In the genomic region with DNA sequence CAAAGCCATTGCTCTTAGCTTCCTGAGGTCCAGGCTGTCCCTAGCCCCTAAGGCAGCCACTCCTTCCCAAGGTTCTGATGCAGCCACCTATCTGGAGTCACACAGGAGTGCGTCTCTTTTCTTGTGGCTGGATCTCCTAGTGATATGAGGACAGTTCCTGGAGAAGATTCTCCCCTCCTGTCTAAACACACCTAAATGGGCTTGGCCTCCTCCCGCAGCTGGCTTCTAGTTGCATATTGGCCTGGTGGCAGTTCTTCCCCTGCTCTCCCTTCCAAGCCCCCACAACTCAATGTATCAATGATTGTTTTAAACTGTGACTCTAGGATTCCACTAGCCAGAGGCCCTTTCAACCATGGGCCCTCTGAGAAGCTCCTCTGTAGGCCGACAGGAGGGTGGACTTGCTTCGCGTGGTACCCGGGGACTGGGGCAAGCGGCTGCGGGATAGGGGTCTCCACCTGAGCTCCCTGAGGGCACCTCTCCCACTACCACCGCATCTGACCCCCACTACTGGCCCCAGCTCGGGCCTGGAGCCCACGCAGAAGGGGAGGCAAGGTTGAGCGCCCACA, we compare ENCODE assay signal across 10 cellular contexts. TPM values are rescaled to one million over a fixed set of nuclear protein-coding genes. Genes with fewer than 3 reads are reported as not detected.
DNase-seq lines count a peak whose midpoint lies in the region; ATAC-seq and TF ChIP-seq lines count a peak whose summit lies in the region.
"Had no signal": no experiment of that assay in that cellular context is flagged by ENCODE, and none has a peak within 500 bp of the region (broad histone marks: within the 10 kb centered on the region; RNA-seq: fewer than 3 reads in every experiment).

No MANE protein-coding gene starts in this region.

- no peaks in the 10 kb centered on the region for H4K20me1 ChIP-seq in neural cell (ENCODE audit: insufficient read depth)

- POLR2A ChIA-PET in MCF 10A (lab: Yijun Ruan, JAX): interaction anchor here (1.2 kb wide), 1 partner anchor 12 kb away, joined by 4 read pairs; no protein-coding TSS in a partner anchor

- intact Hi-C loops in breast epithelium (cut with DNase I; ENCODE audit: low total_unique reads) (no loop called here), MCF 10A (cut with micrococcal nuclease) (no loop called here), esophagus muscularis mucosa (cut with DNase I) (no loop called here), uterus (cut with DNase I; ENCODE audit: low total_unique reads) (no loop called here)

- no peaks in the 10 kb centered on the region for H3K9me3 ChIP-seq in breast epithelium
- H3K9me3 ChIP-seq in esophagus muscularis mucosa: no peaks in the 10 kb centered on the region
- no peaks in the 10 kb centered on the region for H3K9me3 ChIP-seq in neural cell (ENCODE audit: low read length)
- no peaks in the 10 kb centered on the region for H3K9me3 ChIP-seq in uterus

- H3K27me3 ChIP-seq in breast epithelium: peaks cover 0 to 33% of the 10 kb centered on the region in 2 donors
- peaks cover 0 to 65% (median 19%) of the 10 kb centered on the region in 4 donors for H3K27me3 ChIP-seq in esophagus muscularis mucosa
- H3K27me3 ChIP-seq in neural cell (ENCODE audit: insufficient read depth, low read depth, low read length): peaks cover 47% of the 10 kb centered on the region
- no peaks in the 10 kb centered on the region for H3K27me3 ChIP-seq in uterus

- no peak overlapping the region for H2AFZ ChIP-seq in neural cell (ENCODE audit: low read depth, low read length)

- peak overlapping the region; percentile 68 for H3K27ac ChIP-seq in breast epithelium
- H3K27ac ChIP-seq in esophagus muscularis mucosa (replicated peaks in 1 of 4): peak overlapping the region; percentile 49 to 72 (median 64)
- no peak overlapping the region for H3K27ac ChIP-seq in neural cell (ENCODE audit: low read length)
- H3K27ac ChIP-seq in uterus: peak overlapping the region; percentile 89 to 95

- TF ChIP-seq CTCF in breast epithelium (IDR thresholded peaks at IDR 0.05) (no peak), MCF 10A (IDR thresholded peaks at IDR 0.05; ENCODE audit: unreplicated experiment) (no peak), esophagus muscularis mucosa (IDR thresholded peaks at IDR 0.05) (no peak), neural cell (IDR thresholded peaks at IDR 0.05; ENCODE audit: poor library complexity, severe bottlenecking) (no peak), uterus (IDR thresholded peaks at IDR 0.05) (no peak)

- H3K27me3 Mint-ChIP-seq in MCF 10A (ENCODE audit: insufficient read depth, unreplicated experiment): peaks cover 54% of the 10 kb centered on the region

- CTCF ChIA-PET in MCF 10A (lab: Yijun Ruan, JAX): interaction anchor here (0.6 to 0.7 kb wide), 2 partner anchors 123 to 241 kb away, joined by 3 read pairs; no protein-coding TSS in a partner anchor

- H3F3A ChIP-seq in neural cell (ENCODE audit: insufficient read depth, low read length, poor library complexity, severe bottlenecking): no peaks in the 10 kb centered on the region

- H3K4me3 ChIP-seq in breast epithelium (peak overlapping the region; percentile 59 to 80 (median 61)), esophagus muscularis mucosa (peak overlapping the region; percentile 45 to 61 (median 52)), neural cell (ENCODE audit: low read length) (peak overlapping the region; percentile 65), uterus (peak overlapping the region; percentile 52 to 72)

- H3K9ac ChIP-seq in neural cell (ENCODE audit: low read length): no peak overlapping the region

- H3K4me1 ChIP-seq in breast epithelium (peaks cover 0 to 5% of the 10 kb centered on the region in 2 donors), esophagus muscularis mucosa (peaks cover 13 to 24% (median 22%) of the 10 kb centered on the region in 4 donors), uterus (peaks cover 4 to 9% of the 10 kb centered on the region in 2 donors)

- H3K36me3 Mint-ChIP-seq in MCF 10A (ENCODE audit: insufficient read depth, unreplicated experiment): no peaks in the 10 kb centered on the region

- no peak for ATAC-seq in HG02885 (IDR thresholded peaks at IDR 0.05; ENCODE audit: poor library complexity, unreplicated experiment)

- H3K4me3 Mint-ChIP-seq in MCF 10A (ENCODE audit: unreplicated experiment): no peak overlapping the region

- TF ChIP-seq POLR2A in breast epithelium (IDR thresholded peaks at IDR 0.05) (no peak), esophagus muscularis mucosa (IDR thresholded peaks at IDR 0.05; ENCODE audit: low read depth) (no peak), uterus (IDR thresholded peaks at IDR 0.05) (no peak)

- 77% methylated on average over 8 of the region's 12 CpGs for WGBS in esophagus muscularis mucosa

- H3K4me1 Mint-ChIP-seq in MCF 10A (ENCODE audit: insufficient read depth, unreplicated experiment): peaks cover 8% of the 10 kb centered on the region

- H3K9me2 ChIP-seq in neural cell (ENCODE audit: insufficient read depth, low read length): no peaks in the 10 kb centered on the region

- DNase-seq in breast epithelium (ENCODE audit: low spot score in 2 of 2) (peak in 1 of 2 donors; percentile 24), MCF 10A (ENCODE audit: unreplicated experiment) (no peak), esophagus muscularis mucosa (ENCODE audit: extremely low spot score) (peak; percentile 83), uterus (peak in 1 of 2 donors; percentile 16), NCI-H1092 treated with DMSO at 0.1 percent for 48 hours (lab: John Stamatoyannopoulos, UW) (no peak), NCI-H524 (lab: John Stamatoyannopoulos, UW) (no peak)
- DNase-seq: NCI-H1694, T-helper 9 cell had no signal

- H3K79me2 ChIP-seq in neural cell (replicated peaks; ENCODE audit: insufficient read depth, low read length): no peaks in the 10 kb centered on the region

- no peak overlapping the region for H3K27ac Mint-ChIP-seq in MCF 10A (ENCODE audit: low read depth, unreplicated experiment)

- BruUV-seq in MCF 10A (replicated peaks; lab: Mats Ljungman, UMichigan): no TSS peak

- H3K36me3 ChIP-seq in breast epithelium (no peaks in the 10 kb centered on the region), esophagus muscularis mucosa (no peaks in the 10 kb centered on the region), neural cell (ENCODE audit: insufficient read depth, low read length) (no peaks in the 10 kb centered on the region), uterus (no peaks in the 10 kb centered on the region)

- TF ChIP-seq RAD21 in neural cell (conservative IDR thresholded peaks at IDR 0.05): no peak

- no peaks in the 10 kb centered on the region for H3K9me3 Mint-ChIP-seq in MCF 10A (ENCODE audit: unreplicated experiment)

- TF ChIP-seq EP300 in esophagus muscularis mucosa (IDR thresholded peaks at IDR 0.05) (no peak), neural cell (conservative IDR thresholded peaks at IDR 0.05; ENCODE audit: poor library complexity, severe bottlenecking) (no peak)

- H3K4me2 ChIP-seq in neural cell (ENCODE audit: low read length): no peak overlapping the region

TF ChIP-seq in neural cell, 6 proteins besides CTCF, POLR2A, EP300 and RAD21:
- TF ChIP-seq MXI1 (conservative IDR thresholded peaks at IDR 0.05; ENCODE audit: poor library complexity, severe bottlenecking) (no peak), SMC3 (conservative IDR thresholded peaks at IDR 0.05; ENCODE audit: poor library complexity) (no peak), POLR2AphosphoS5 (IDR thresholded peaks at IDR 0.05) (no peak)

RNA-seq across cellular contexts. Expression of a gene that starts 1.4 kb away (rescaled TPM):
- 1 to 10 TPM; 7.8 to 8.5 (median 7.9) TPM for total RNA-seq in breast epithelium
- total RNA-seq in MCF 10A (2022): 0.19 TPM in 1 of 2 replicates, not detected in the other
- 10 to 100 TPM in 2 of 4 donors, 1 to 10 TPM in 2; 3.3 to 15.8 (median 8.6) TPM for total RNA-seq in esophagus muscularis mucosa
- polyA plus RNA-seq in neural cell: 0.04 TPM in 1 of 2 replicates, not detected in the other
- not detected in 2 replicates for polyA minus RNA-seq in neural cell
- total RNA-seq in uterus: 100 to 1,000 TPM in 1 of 4 donors, 10 to 100 TPM in 3; 37.3 to 106 (median 61.1) TPM
